Comparison of ENCODE assay signal across 10 cellular contexts in the genomic region with DNA sequence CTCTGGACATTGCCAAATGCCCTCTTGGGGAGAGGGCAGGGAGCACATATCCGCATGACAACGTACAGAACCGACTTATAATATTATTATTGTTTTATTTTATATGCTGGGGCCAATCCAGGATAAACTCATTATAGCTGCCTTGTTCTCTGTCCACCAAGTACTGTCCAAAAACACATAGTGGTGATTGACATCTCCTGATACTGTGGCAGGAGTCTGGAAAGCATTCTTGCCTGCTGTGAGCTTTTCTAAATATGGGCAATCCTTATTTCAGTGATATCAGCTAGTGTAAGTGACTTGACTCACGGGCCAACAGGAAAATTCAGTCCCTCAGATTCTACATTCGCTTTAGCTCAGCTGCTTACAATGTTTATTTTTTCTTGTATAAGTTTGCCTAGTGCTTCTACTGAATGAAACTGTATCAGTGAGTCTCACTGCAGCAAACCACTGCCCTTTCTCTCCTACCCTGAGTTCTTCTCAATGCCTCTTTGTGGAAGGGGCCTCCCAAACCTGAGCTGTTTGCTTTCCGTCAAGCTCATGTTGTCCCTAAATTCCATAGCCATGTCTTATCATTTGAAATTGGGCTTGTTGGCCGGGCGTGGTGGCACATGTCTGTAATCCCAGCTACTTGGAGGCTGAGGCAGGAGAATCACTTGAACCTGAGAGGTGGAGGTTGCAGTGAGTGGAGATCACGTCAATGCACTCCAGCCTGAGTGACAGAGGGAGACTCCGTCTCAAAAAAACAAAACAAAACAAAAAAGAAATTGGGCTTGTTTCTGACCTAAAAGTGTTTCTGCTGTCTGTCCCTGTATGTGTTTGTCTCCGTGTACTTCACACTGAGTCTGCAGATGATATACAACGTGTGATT. TPM values are rescaled to one million over a fixed set of nuclear protein-coding genes. Genes with fewer than 3 reads are reported as not detected.
A peak's percentile ranks its signal among the peaks of the same experiment; 100 is the strongest.
DNase-seq lines count a peak whose midpoint lies in the region; ATAC-seq, FAIRE-seq and TF ChIP-seq lines count a peak whose summit lies in the region.
"Had no signal": no experiment of that assay in that cellular context is flagged by ENCODE, and none has a peak within 500 bp of the region (broad histone marks: within the 10 kb centered on the region; RNA-seq: fewer than 3 reads in every experiment).

No MANE protein-coding gene starts in this region.

- no peak overlapping the region for H3K4me3 ChIP-seq in KMS-11 (IDR thresholded peaks at IDR 0.05; ENCODE audit: insufficient read depth, low read depth, low read length)
- H3K4me3 ChIP-seq in endothelial cell of umbilical vein (replicated peaks in 1 of 3; ENCODE audit: insufficient read depth in 1 of 3, low read depth in 1 of 3, low read length in 3 of 3) = no peak overlapping the region

- no peaks in the 10 kb centered on the region for H3K27me3 Mint-ChIP-seq in osteocyte (ENCODE audit: unreplicated experiment)

- TF ChIP-seq POLR2A in endothelial cell of umbilical vein (IDR thresholded peaks at IDR 0.05; ENCODE audit: low read depth, low read length) = no peak

- peaks cover 49% of the 10 kb centered on the region for H3K4me1 Mint-ChIP-seq in osteocyte (ENCODE audit: unreplicated experiment)

- CTCF ChIA-PET in endothelial cell of umbilical vein (lab: Charles Lee) = interaction anchor here (0.8 to 3.2 kb wide), 2 partner anchors 36 to 130 kb away, joined by 3 to 19 read pairs; no protein-coding TSS in a partner anchor

- dilution Hi-C loops in endothelial cell of umbilical vein (cut with MboI; ENCODE audit: extremely low pct_ligation_motif_present, low sequenced_read_pairs) = no loop called here

- no peak overlapping the region for H2AFZ ChIP-seq in KMS-11 (ENCODE audit: low read depth)
- peak overlapping the region; percentile 85 for H2AFZ ChIP-seq in endothelial cell of umbilical vein (ENCODE audit: low read depth, low read length)

- peak overlapping the region; percentile 94 for H3K27ac Mint-ChIP-seq in osteocyte (ENCODE audit: unreplicated experiment)
- H3K27ac Mint-ChIP-seq: activated CD4-positive, alpha-beta T cell treated with anti-CD3 and anti-CD28 coated beads for 36 hours had no signal

- H3K4me1 ChIP-seq in KMS-11 (ENCODE audit: low read depth, poor library complexity, severe bottlenecking) = peaks cover 5% of the 10 kb centered on the region
- H3K4me1 ChIP-seq in endothelial cell of umbilical vein (ENCODE audit: control insufficient read depth, extremely low read depth, insufficient read depth, low read length) = peaks cover 9% of the 10 kb centered on the region

- no peak for ATAC-seq in GM21367 (IDR thresholded peaks at IDR 0.05; ENCODE audit: unreplicated experiment)
- ATAC-seq: activated CD4-positive, alpha-beta T cell treated with anti-CD3 and anti-CD28 coated beads for 36 hours had no signal

- H3K9ac ChIP-seq in KMS-11 (no peak overlapping the region), endothelial cell of umbilical vein (replicated peaks; ENCODE audit: extremely low read depth, insufficient read depth, low read length) (no peak overlapping the region)

- intact Hi-C loops in endothelial cell of umbilical vein (cut with micrococcal nuclease) (no loop called here), head of caudate nucleus (cut with DNase I) (no loop called here)

- no peaks in the 10 kb centered on the region for H4K20me1 ChIP-seq in KMS-11 (ENCODE audit: insufficient read depth)
- no peaks in the 10 kb centered on the region for H4K20me1 ChIP-seq in endothelial cell of umbilical vein (replicated peaks; ENCODE audit: control insufficient read depth, extremely low read depth, insufficient read depth, low read length)

- BruUV-seq in endothelial cell of umbilical vein (replicated peaks; lab: Mats Ljungman, UMichigan) = no TSS peak

- H3K27ac ChIP-seq in C4-2B (peak overlapping the region; percentile 77), KMS-11 (no peak overlapping the region), endothelial cell of umbilical vein (ENCODE audit: insufficient read depth, low read depth, low read length) (no peak overlapping the region)

- H3K4me2 ChIP-seq in KMS-11 (peak overlapping the region; percentile 87; the same call in 1 of the 2 replicates), endothelial cell of umbilical vein (ENCODE audit: insufficient read depth, low read length) (peak overlapping the region; percentile 92)

- H3K27me3 ChIP-seq in KMS-11 (ENCODE audit: insufficient read depth, low read depth) (no peaks in the 10 kb centered on the region), endothelial cell of umbilical vein (ENCODE audit: control insufficient read depth in 2 of 2, insufficient read depth in 2 of 2, low read length in 2 of 2) (no peaks in the 10 kb centered on the region)

- POLR2A ChIA-PET in endothelial cell of umbilical vein (lab: Charles Lee) = no interaction called here

- FAIRE-seq in endothelial cell of umbilical vein (lab: Jason Lieb, UNC) = peak; percentile 33

- H3K36me3 ChIP-seq in KMS-11 (ENCODE audit: insufficient read depth) = no peaks in the 10 kb centered on the region
- H3K36me3 ChIP-seq in endothelial cell of umbilical vein (ENCODE audit: control insufficient read depth in 2 of 2, extremely low read depth in 1 of 2, insufficient read depth in 2 of 2, low read length in 2 of 2) = no peaks in the 10 kb centered on the region

- TF ChIP-seq CTCF in C4-2B (conservative IDR thresholded peaks at IDR 0.05) = no peak
- no peak for TF ChIP-seq CTCF in KMS-11 (conservative IDR thresholded peaks at IDR 0.05; ENCODE audit: low read depth, low read length)
- no peak for TF ChIP-seq CTCF in endothelial cell of umbilical vein (IDR thresholded peaks at IDR 0.05; ENCODE audit: extremely low read depth in 1 of 2, insufficient read depth in 1 of 2, low read depth in 1 of 2, low read length in 2 of 2)
- TF ChIP-seq CTCF in osteocyte (IDR thresholded peaks at IDR 0.05) = no peak

- no peaks in the 10 kb centered on the region for H3K36me3 Mint-ChIP-seq in osteocyte (ENCODE audit: unreplicated experiment)

- H3K79me2 ChIP-seq in KMS-11 (ENCODE audit: insufficient read depth, low read depth) (no peaks in the 10 kb centered on the region), endothelial cell of umbilical vein (ENCODE audit: control insufficient read depth, insufficient read depth, low read length) (no peaks in the 10 kb centered on the region)

- H3K4me3 Mint-ChIP-seq in osteocyte (ENCODE audit: unreplicated experiment) = peak overlapping the region; percentile 78

- H3K9me3 Mint-ChIP-seq in osteocyte (ENCODE audit: unreplicated experiment) = peaks cover 7% of the 10 kb centered on the region

- no peaks in the 10 kb centered on the region for H3K9me3 ChIP-seq in endothelial cell of umbilical vein (replicated peaks; ENCODE audit: control insufficient read depth, insufficient read depth, low read length)

- DNase-seq in endothelial cell of umbilical vein (ENCODE audit: low read depth, low spot score) (peak; percentile 29), osteocyte (ENCODE audit: extremely low spot score, unreplicated experiment) (no peak), occipital lobe (lab: John Stamatoyannopoulos, UW) (no peak), head of caudate nucleus (no peak), hypothalamus (lab: John Stamatoyannopoulos, UW) (no peak)
- DNase-seq: NCI-H1436 treated with DMSO at 0.1 percent for 48 hours had no signal

- H3K9me1 ChIP-seq in endothelial cell of umbilical vein (replicated peaks; ENCODE audit: control insufficient read depth, extremely low read depth, insufficient read depth, low read length) = no peaks in the 10 kb centered on the region

TF ChIP-seq in endothelial cell of umbilical vein, 7 proteins besides CTCF, POLR2A, EP300 and RAD21:
- no peak for TF ChIP-seq JUN (IDR thresholded peaks at IDR 0.05; ENCODE audit: borderline replicate concordance, insufficient read depth, insufficient read length, low read depth)
- TF ChIP-seq MYC (IDR thresholded peaks at IDR 0.05; ENCODE audit: low read depth, low read length) = no peak
- no peak for TF ChIP-seq FOS (IDR thresholded peaks at IDR 0.05; ENCODE audit: borderline replicate concordance, insufficient read depth, low read length)
- TF ChIP-seq EZH2 (IDR thresholded peaks at IDR 0.05; ENCODE audit: borderline replicate concordance, low read depth, low read length, severe bottlenecking) = no peak
- no peak for TF ChIP-seq POLR2AphosphoS5 (IDR thresholded peaks at IDR 0.05; ENCODE audit: insufficient read depth, low read depth, low read length)
- no peak for TF ChIP-seq GATA2 (IDR thresholded peaks at IDR 0.05; ENCODE audit: insufficient read depth, insufficient read length, low read depth, low read length)
- TF ChIP-seq, protein P1, sequence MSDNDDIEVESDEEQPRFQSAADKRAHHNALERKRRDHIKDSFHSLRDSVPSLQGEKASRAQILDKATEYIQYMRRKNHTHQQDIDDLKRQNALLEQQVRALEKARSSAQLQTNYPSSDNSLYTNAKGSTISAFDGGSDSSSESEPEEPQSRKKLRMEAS (IDR thresholded peaks at IDR 0.05; ENCODE audit: insufficient read depth, insufficient read length) = no peak
TF ChIP-seq in endothelial cell of umbilical vein: peak in this region for 0.

RNA-seq across cellular contexts. Expression of a gene that starts 1.6 kb away (rescaled TPM):
- 12.7 and 13.4 TPM in 2 replicates for total RNA-seq in endothelial cell of umbilical vein
- 7.2 and 8.8 TPM in 2 replicates for polyA plus RNA-seq in endothelial cell of umbilical vein
- 15.0 and 16.2 TPM in 2 replicates for polyA plus RNA-seq in endothelial cell of umbilical vein (2011; cell fraction: cytosol; rRNA removed)
- polyA plus RNA-seq in endothelial cell of umbilical vein (2011; cell fraction: nucleus; rRNA removed) = 10.3 and 10.7 TPM in 2 replicates
- polyA plus RNA-seq in endothelial cell of umbilical vein (2012) = 7.1 and 11.6 TPM in 2 replicates
- polyA minus RNA-seq in endothelial cell of umbilical vein = 4.9 and 7.3 TPM in 2 replicates
- 4.1 TPM for polyA minus RNA-seq in endothelial cell of umbilical vein (2011; cell fraction: cytosol; rRNA and poly(A)+ RNA removed)
- polyA minus RNA-seq in endothelial cell of umbilical vein (2011; cell fraction: nucleus; rRNA and poly(A)+ RNA removed) = 4.6 and 10.0 TPM in 2 replicates
- 50.4 and 53.7 TPM in 2 replicates for total RNA-seq in osteocyte
- 149 TPM for total RNA-seq in occipital lobe
